In the genomic region with DNA sequence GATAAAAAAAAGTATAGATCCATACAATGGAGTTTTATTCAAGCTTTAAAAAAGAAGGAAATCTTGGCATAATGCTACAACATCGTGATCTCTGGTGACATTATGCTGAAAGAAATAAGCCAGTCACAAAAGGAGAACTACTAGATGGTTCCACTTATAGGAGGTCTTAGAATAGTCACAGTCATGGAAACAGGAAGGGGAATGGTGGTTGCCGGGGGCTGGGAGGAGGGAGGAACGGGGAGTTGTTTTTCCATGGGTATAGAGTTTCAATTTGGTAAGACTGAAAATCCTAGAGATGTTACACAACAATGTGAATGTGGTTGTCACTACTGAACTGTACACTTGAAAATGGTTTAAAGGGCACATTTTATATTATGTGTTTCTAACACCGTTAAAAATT, we compare ENCODE assay signal across 16 cellular contexts.
DNase-seq lines count a peak whose midpoint lies in the region; ATAC-seq and TF ChIP-seq lines count a peak whose summit lies in the region.
"Had no signal": no experiment of that assay in that cellular context is flagged by ENCODE, and none has a peak within 500 bp of the region (broad histone marks: within the 10 kb centered on the region; RNA-seq: fewer than 3 reads in every experiment).

No MANE protein-coding gene starts in this region.

- peak; percentile 66 for ATAC-seq in upper lobe of right lung
- ATAC-seq: effector memory CD8-positive, alpha-beta T cell; HCT116 had no signal

- dilution Hi-C loops in mammary epithelial cell (cut with HindIII; ENCODE audit: low sequenced_read_pairs): no loop called here

- H3K79me2 ChIP-seq in mammary epithelial cell (ENCODE audit: insufficient read depth, low read length): no peaks in the 10 kb centered on the region

- no peak overlapping the region for H3K4me2 ChIP-seq in mammary epithelial cell (ENCODE audit: insufficient read depth, low read depth, low read length)

- peaks cover 91% of the 10 kb centered on the region for H3K27me3 Mint-ChIP-seq in MCF 10A (ENCODE audit: insufficient read depth, unreplicated experiment)

- H3K4me3 ChIP-seq in mammary epithelial cell (replicated peaks in 1 of 3; ENCODE audit: insufficient read depth in 1 of 3, low read depth in 2 of 3, low read length in 3 of 3): no peak overlapping the region
- H3K4me3 ChIP-seq in upper lobe of right lung: no peak overlapping the region
- H3K4me3 ChIP-seq: ascending aorta, SJSA1 had no signal

- H3K4me3 Mint-ChIP-seq in MCF 10A (ENCODE audit: unreplicated experiment): no peak overlapping the region
- H3K4me3 Mint-ChIP-seq: activated naive CD4-positive, alpha-beta T cell treated with anti-CD3 and anti-CD28 coated beads for 36 hours; effector memory CD8-positive, alpha-beta T cell had no signal

- no peak overlapping the region for H3K27ac Mint-ChIP-seq in MCF 10A (ENCODE audit: low read depth, unreplicated experiment)
- H3K27ac Mint-ChIP-seq: activated naive CD4-positive, alpha-beta T cell treated with anti-CD3 and anti-CD28 coated beads for 36 hours; effector memory CD8-positive, alpha-beta T cell had no signal

- peaks cover 5% of the 10 kb centered on the region for H3K4me1 Mint-ChIP-seq in MCF 10A (ENCODE audit: insufficient read depth, unreplicated experiment)

- H2AFZ ChIP-seq in mammary epithelial cell (ENCODE audit: low read depth, low read length): no peak overlapping the region

- no peaks in the 10 kb centered on the region for H3K36me3 Mint-ChIP-seq in MCF 10A (ENCODE audit: insufficient read depth, unreplicated experiment)

- H3K4me1 ChIP-seq in mammary epithelial cell (ENCODE audit: insufficient read depth, low read length): no peaks in the 10 kb centered on the region
- no peaks in the 10 kb centered on the region for H3K4me1 ChIP-seq in upper lobe of right lung
- H3K4me1 ChIP-seq: SJSA1 had no signal

- H3K27ac ChIP-seq in mammary epithelial cell (ENCODE audit: insufficient read depth, low read depth, low read length) (no peak overlapping the region), layer of hippocampus (ENCODE audit: low read depth, low read length) (peak overlapping the region; percentile 27), upper lobe of right lung (no peak overlapping the region)
- H3K27ac ChIP-seq: ascending aorta, SJSA1 had no signal

- in situ Hi-C loops in mammary epithelial cell (cut with MboI; ENCODE audit: low sequenced_read_pairs in 2 of 2): no loop called here

- DNase-seq in MCF 10A (ENCODE audit: unreplicated experiment) (peak; percentile 30), mammary epithelial cell (no peak), NCI-H510A (lab: John Stamatoyannopoulos, UW) (peak; percentile 6), upper lobe of right lung (peak; percentile 61), anterior cingulate cortex (lab: John Stamatoyannopoulos, UW) (no peak)
- no peak for DNase-seq in effector CD8-positive, alpha-beta T cell (lab: John Stamatoyannopoulos, UW)
- no peak for DNase-seq in stimulated activated CD4-positive, alpha-beta T cell treated with anti-CD3 and anti-CD28 coated beads, Interleukin-4, amount 100 ng/mL, for 4 hours
- DNase-seq: activated CD4-positive, alpha-beta T cell treated with anti-CD3 and anti-CD28 coated beads, Interleukin-2, amount 50 U/mL, for 1 hour; activated naive CD4-positive, alpha-beta T cell treated with anti-CD3 and anti-CD28 coated beads for 36 hours; effector memory CD8-positive, alpha-beta T cell; MM.1S; stimulated activated CD4-positive, alpha-beta T cell treated with anti-CD3 and anti-CD28 coated beads, Interleukin-2, amount 100 ng/mL, for 48 hours had no signal

- H3K36me3 ChIP-seq in mammary epithelial cell (ENCODE audit: insufficient read depth, low read length): no peaks in the 10 kb centered on the region
- H3K36me3 ChIP-seq in upper lobe of right lung: no peaks in the 10 kb centered on the region
- H3K36me3 ChIP-seq: ascending aorta, SJSA1 had no signal

- POLR2A ChIA-PET in MCF 10A (lab: Yijun Ruan, JAX): no interaction called here

- no peak overlapping the region for H3K9ac ChIP-seq in mammary epithelial cell (ENCODE audit: insufficient read depth, low read length)

- H4K20me1 ChIP-seq in mammary epithelial cell (ENCODE audit: insufficient read depth, low read length): no peaks in the 10 kb centered on the region

- intact Hi-C loops in MCF 10A (cut with micrococcal nuclease) (loop anchor here (5.0 to 10.0 kb wide), 2 partner anchors 101 to 162 kb away; no protein-coding TSS in a partner anchor), mammary epithelial cell (cut with micrococcal nuclease) (loop anchor here (5.0 kb wide), 1 partner anchor 934 kb away; no protein-coding TSS in a partner anchor), upper lobe of right lung (cut with DNase I) (no loop called here)

- WGBS in mammary epithelial cell (ENCODE audit: low coverage, missing lambda C conversion rate): 63% methylated on average over 3 of the region's 4 CpGs

- BruUV-seq in MCF 10A (replicated peaks; lab: Mats Ljungman, UMichigan) (no TSS peak), mammary epithelial cell (replicated peaks; lab: Mats Ljungman, UMichigan) (no TSS peak)

- no peaks in the 10 kb centered on the region for H3K27me3 ChIP-seq in mammary epithelial cell (ENCODE audit: insufficient read depth, low read length)
- no peaks in the 10 kb centered on the region for H3K27me3 ChIP-seq in layer of hippocampus (ENCODE audit: control insufficient read depth, insufficient read depth, low read length)
- H3K27me3 ChIP-seq in upper lobe of right lung: peaks cover 7% of the 10 kb centered on the region
- H3K27me3 ChIP-seq: ascending aorta, SJSA1 had no signal

- TF ChIP-seq CTCF in MCF 10A (IDR thresholded peaks at IDR 0.05; ENCODE audit: unreplicated experiment): no peak
- TF ChIP-seq CTCF in mammary epithelial cell (conservative IDR thresholded peaks at IDR 0.05 in 1 of 2, IDR thresholded peaks at IDR 0.05 in 1 of 2; ENCODE audit: extremely low read depth in 1 of 2, insufficient read depth in 1 of 2, low read depth in 1 of 2, low read length in 2 of 2): no peak
- no peak for TF ChIP-seq CTCF in upper lobe of right lung (IDR thresholded peaks at IDR 0.05)

- H3K9me3 ChIP-seq in mammary epithelial cell (replicated peaks; ENCODE audit: insufficient read depth, low read length): no peaks in the 10 kb centered on the region
- H3K9me3 ChIP-seq in upper lobe of right lung: no peaks in the 10 kb centered on the region
- H3K9me3 ChIP-seq: ascending aorta, SJSA1 had no signal

- CTCF ChIA-PET in MCF 10A (lab: Yijun Ruan, JAX) (interaction anchor here (0.6 to 1.4 kb wide), 5 partner anchors 9 to 991 kb away, joined by 3 to 4 read pairs (median 3); no protein-coding TSS in a partner anchor), mammary epithelial cell (lab: Charles Lee; ENCODE audit: low non-redundant PET) (no interaction called here)

- no peaks in the 10 kb centered on the region for H3K9me3 Mint-ChIP-seq in MCF 10A (ENCODE audit: unreplicated experiment)
- H3K9me3 Mint-ChIP-seq: activated naive CD4-positive, alpha-beta T cell treated with anti-CD3 and anti-CD28 coated beads for 36 hours; effector memory CD8-positive, alpha-beta T cell had no signal

Comparison
In these comparisons a context has a peak if more than half of its experiments do, and no peak if none do; other contexts are left out.
1. DNase-seq: peak in MCF 10A (single experiment), NCI-H510A (single experiment) and upper lobe of right lung (single experiment); none in mammary epithelial cell (single experiment), anterior cingulate cortex (0 of 58), effector CD8-positive, alpha-beta T cell (single experiment) and stimulated activated CD4-positive, alpha-beta T cell treated with anti-CD3 and anti-CD28 coated beads, Interleukin-4, amount 100 ng/mL, for 4 hours (0 of 2).